ENCODE assay signal across 1 cellular context in the genomic region with DNA sequence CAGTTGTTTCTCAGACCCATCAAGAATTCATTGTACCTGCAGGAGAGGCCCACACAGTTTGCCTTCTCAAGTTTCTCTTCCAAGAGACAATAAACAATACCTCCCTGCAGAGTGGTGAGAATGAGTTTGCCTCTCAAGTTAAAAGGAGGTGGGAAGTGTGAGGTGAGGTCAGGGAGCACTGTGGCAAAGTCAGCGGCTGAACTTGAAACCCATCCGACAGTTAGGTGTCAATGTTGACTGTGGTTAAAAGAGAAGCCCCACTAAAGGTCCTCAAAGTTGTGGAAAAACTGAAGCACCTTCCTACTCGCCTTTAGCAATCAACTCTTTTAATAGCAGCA.
TF ChIP-seq lines count a peak whose summit lies in the region.

No MANE protein-coding gene starts in this region.

TF ChIP-seq in GM12878, 131 proteins besides CTCF, POLR2A, EP300 and RAD21 (continued from another document):
- TF ChIP-seq, protein P1, sequence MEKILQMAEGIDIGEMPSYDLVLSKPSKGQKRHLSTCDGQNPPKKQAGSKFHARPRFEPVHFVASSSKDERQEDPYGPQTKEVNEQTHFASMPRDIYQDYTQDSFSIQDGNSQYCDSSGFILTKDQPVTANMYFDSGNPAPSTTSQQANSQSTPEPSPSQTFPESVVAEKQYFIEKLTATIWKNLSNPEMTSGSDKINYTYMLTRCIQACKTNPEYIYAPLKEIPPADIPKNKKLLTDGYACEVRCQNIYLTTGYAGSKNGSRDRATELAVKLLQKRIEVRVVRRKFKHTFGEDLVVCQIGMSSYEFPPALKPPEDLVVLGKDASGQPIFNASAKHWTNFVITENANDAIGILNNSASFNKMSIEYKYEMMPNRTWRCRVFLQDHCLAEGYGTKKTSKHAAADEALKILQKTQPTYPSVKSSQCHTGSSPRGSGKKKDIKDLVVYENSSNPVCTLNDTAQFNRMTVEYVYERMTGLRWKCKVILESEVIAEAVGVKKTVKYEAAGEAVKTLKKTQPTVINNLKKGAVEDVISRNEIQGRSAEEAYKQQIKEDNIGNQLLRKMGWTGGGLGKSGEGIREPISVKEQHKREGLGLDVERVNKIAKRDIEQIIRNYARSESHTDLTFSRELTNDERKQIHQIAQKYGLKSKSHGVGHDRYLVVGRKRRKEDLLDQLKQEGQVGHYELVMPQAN (conservative IDR thresholded peaks at IDR 0.05): no peak
- TF ChIP-seq, protein P2, sequence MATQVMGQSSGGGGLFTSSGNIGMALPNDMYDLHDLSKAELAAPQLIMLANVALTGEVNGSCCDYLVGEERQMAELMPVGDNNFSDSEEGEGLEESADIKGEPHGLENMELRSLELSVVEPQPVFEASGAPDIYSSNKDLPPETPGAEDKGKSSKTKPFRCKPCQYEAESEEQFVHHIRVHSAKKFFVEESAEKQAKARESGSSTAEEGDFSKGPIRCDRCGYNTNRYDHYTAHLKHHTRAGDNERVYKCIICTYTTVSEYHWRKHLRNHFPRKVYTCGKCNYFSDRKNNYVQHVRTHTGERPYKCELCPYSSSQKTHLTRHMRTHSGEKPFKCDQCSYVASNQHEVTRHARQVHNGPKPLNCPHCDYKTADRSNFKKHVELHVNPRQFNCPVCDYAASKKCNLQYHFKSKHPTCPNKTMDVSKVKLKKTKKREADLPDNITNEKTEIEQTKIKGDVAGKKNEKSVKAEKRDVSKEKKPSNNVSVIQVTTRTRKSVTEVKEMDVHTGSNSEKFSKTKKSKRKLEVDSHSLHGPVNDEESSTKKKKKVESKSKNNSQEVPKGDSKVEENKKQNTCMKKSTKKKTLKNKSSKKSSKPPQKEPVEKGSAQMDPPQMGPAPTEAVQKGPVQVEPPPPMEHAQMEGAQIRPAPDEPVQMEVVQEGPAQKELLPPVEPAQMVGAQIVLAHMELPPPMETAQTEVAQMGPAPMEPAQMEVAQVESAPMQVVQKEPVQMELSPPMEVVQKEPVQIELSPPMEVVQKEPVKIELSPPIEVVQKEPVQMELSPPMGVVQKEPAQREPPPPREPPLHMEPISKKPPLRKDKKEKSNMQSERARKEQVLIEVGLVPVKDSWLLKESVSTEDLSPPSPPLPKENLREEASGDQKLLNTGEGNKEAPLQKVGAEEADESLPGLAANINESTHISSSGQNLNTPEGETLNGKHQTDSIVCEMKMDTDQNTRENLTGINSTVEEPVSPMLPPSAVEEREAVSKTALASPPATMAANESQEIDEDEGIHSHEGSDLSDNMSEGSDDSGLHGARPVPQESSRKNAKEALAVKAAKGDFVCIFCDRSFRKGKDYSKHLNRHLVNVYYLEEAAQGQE (IDR thresholded peaks at IDR 0.05; ENCODE audit: low read depth, low read length): no peak
- TF ChIP-seq IKZF2 (IDR thresholded peaks at IDR 0.05): no peak; a peak in 1 of 4 replicates
- peak; percentile 42; the same call in 1 of the 2 replicates for TF ChIP-seq EED (IDR thresholded peaks at IDR 0.05; ENCODE audit: low read depth)
- TF ChIP-seq, protein P3, sequence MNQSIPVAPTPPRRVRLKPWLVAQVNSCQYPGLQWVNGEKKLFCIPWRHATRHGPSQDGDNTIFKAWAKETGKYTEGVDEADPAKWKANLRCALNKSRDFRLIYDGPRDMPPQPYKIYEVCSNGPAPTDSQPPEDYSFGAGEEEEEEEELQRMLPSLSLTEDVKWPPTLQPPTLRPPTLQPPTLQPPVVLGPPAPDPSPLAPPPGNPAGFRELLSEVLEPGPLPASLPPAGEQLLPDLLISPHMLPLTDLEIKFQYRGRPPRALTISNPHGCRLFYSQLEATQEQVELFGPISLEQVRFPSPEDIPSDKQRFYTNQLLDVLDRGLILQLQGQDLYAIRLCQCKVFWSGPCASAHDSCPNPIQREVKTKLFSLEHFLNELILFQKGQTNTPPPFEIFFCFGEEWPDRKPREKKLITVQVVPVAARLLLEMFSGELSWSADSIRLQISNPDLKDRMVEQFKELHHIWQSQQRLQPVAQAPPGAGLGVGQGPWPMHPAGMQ (IDR thresholded peaks at IDR 0.05; ENCODE audit: borderline replicate concordance): no peak
- TF ChIP-seq ZNF384 (IDR thresholded peaks at IDR 0.05; ENCODE audit: borderline replicate concordance, low read depth, low read length): no peak
- no peak for TF ChIP-seq SREBF2 (IDR thresholded peaks at IDR 0.05; ENCODE audit: low read length)
- peak; percentile 42; the same call in 1 of the 2 replicates for TF ChIP-seq IKZF1 (conservative IDR thresholded peaks at IDR 0.05)
- TF ChIP-seq HDGF (IDR thresholded peaks at IDR 0.05): no peak
- TF ChIP-seq NFXL1 (IDR thresholded peaks at IDR 0.05; ENCODE audit: borderline replicate concordance): no peak
- TF ChIP-seq, protein P4, sequence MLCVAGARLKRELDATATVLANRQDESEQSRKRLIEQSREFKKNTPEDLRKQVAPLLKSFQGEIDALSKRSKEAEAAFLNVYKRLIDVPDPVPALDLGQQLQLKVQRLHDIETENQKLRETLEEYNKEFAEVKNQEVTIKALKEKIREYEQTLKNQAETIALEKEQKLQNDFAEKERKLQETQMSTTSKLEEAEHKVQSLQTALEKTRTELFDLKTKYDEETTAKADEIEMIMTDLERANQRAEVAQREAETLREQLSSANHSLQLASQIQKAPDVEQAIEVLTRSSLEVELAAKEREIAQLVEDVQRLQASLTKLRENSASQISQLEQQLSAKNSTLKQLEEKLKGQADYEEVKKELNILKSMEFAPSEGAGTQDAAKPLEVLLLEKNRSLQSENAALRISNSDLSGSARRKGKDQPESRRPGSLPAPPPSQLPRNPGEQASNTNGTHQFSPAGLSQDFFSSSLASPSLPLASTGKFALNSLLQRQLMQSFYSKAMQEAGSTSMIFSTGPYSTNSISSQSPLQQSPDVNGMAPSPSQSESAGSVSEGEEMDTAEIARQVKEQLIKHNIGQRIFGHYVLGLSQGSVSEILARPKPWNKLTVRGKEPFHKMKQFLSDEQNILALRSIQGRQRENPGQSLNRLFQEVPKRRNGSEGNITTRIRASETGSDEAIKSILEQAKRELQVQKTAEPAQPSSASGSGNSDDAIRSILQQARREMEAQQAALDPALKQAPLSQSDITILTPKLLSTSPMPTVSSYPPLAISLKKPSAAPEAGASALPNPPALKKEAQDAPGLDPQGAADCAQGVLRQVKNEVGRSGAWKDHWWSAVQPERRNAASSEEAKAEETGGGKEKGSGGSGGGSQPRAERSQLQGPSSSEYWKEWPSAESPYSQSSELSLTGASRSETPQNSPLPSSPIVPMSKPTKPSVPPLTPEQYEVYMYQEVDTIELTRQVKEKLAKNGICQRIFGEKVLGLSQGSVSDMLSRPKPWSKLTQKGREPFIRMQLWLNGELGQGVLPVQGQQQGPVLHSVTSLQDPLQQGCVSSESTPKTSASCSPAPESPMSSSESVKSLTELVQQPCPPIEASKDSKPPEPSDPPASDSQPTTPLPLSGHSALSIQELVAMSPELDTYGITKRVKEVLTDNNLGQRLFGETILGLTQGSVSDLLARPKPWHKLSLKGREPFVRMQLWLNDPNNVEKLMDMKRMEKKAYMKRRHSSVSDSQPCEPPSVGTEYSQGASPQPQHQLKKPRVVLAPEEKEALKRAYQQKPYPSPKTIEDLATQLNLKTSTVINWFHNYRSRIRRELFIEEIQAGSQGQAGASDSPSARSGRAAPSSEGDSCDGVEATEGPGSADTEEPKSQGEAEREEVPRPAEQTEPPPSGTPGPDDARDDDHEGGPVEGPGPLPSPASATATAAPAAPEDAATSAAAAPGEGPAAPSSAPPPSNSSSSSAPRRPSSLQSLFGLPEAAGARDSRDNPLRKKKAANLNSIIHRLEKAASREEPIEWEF (IDR thresholded peaks at IDR 0.05; ENCODE audit: insufficient replicate concordance, low read depth, low read length): no peak
- no peak for TF ChIP-seq PAX5 (IDR thresholded peaks at IDR 0.05; ENCODE audit: borderline replicate concordance, low read depth, low read length)
- no peak for TF ChIP-seq TAF1 (IDR thresholded peaks at IDR 0.05; ENCODE audit: borderline replicate concordance, low read depth, low read length)
- no peak for TF ChIP-seq LARP7 (IDR thresholded peaks at IDR 0.05)
- no peak for TF ChIP-seq RBBP5 (conservative IDR thresholded peaks at IDR 0.05)
- TF ChIP-seq CHD2 (IDR thresholded peaks at IDR 0.05; ENCODE audit: borderline replicate concordance, low read depth, low read length): no peak
